7 cellular contexts compared by ENCODE assay signal in the genomic region with DNA sequence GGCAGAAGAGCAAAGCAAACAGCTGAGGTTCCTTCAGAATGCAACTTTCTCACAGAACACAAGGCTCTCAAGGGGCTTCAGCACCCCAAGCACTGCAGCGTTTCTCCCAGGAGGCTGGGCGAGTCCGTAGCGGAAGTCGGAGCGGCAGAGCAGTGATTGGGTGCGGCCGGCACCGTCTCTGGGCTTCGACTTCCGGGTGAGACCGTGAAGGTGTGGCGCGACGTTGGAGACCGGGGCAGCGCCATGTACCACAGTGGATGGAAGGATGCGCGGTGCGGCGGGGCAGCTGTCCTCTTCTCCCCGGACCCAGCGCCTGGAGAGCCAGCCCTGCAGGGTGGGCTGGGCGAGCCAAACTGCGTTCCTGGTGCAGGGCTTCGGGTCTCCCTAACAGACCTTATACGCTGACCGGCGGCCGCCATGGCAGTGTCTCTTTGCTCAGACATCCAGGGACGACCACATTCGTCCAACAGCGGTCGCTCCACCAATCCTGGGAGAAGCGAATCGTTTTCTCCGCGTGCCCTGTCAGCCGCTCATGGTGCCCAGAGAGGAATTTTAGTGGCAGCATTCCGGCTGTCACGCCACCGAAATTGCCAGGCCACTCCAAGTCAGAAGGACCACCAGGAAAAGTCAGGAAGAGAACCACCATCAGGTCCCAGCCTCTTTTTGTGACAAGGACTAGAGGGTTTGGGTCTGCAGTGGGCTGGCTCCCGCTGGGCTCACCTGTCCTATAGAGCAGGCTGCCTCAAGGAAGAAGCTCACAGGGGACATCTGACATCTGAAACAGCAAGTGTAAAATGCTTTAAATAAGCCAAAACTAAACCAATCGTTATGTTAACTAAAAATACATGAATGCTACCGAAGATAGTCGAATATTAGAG. TPM values are rescaled to one million over a fixed set of nuclear protein-coding genes. Genes with fewer than 3 reads are reported as not detected.
DNase-seq lines count a peak whose midpoint lies in the region; ATAC-seq and TF ChIP-seq lines count a peak whose summit lies in the region.

No MANE protein-coding gene starts in this region.

- H3K9me3 ChIP-seq in muscle layer of colon (ENCODE audit: low read length) = no peaks in the 10 kb centered on the region

- H3K27ac ChIP-seq in muscle layer of colon (ENCODE audit: low read depth, low read length) = peak overlapping the region; percentile 34

- peak; percentile 86 to 96 for DNase-seq in NCI-H526 (lab: John Stamatoyannopoulos, UW)
- peak; percentile 54 for DNase-seq in activated T-cell treated with anti-CD3 and anti-CD28 coated beads for 1 hour (ENCODE audit: low read depth)
- DNase-seq in epithelial cell of proximal tubule (ENCODE audit: low read depth) = no peak
- peak; percentile 84 for DNase-seq in stimulated activated CD8-positive, alpha-beta memory T cell treated with anti-CD3 and anti-CD28 coated beads, Interleukin-4, amount 100 ng/mL, for 48 hours

- peak overlapping the region; percentile 70 for H3K4me3 ChIP-seq in epithelial cell of proximal tubule (ENCODE audit: low read depth, low read length)
- peak overlapping the region; percentile 79 to 87 for H3K4me3 ChIP-seq in muscle layer of colon (ENCODE audit: low read depth in 1 of 2, low read length in 2 of 2)

- no peak for TF ChIP-seq CTCF in epithelial cell of proximal tubule (conservative IDR thresholded peaks at IDR 0.05; ENCODE audit: low read depth, low read length)

- peak; percentile 84 for TF ChIP-seq POLR2A in GM18526 (IDR thresholded peaks at IDR 0.05; ENCODE audit: extremely low read depth, insufficient read length)

- peak; percentile 100 for ATAC-seq in HG03039 (IDR thresholded peaks at IDR 0.05; ENCODE audit: unreplicated experiment)

- H3K4me1 ChIP-seq in muscle layer of colon (ENCODE audit: insufficient read depth, low read length) = peaks cover 3% of the 10 kb centered on the region

- no peaks in the 10 kb centered on the region for H3K36me3 ChIP-seq in muscle layer of colon (ENCODE audit: insufficient read depth, low read length)

- H3K9ac ChIP-seq in muscle layer of colon (ENCODE audit: low read length) = no peak overlapping the region

- no peaks in the 10 kb centered on the region for H3K27me3 ChIP-seq in muscle layer of colon (ENCODE audit: control insufficient read depth in 1 of 2, insufficient read depth in 2 of 2, low read length in 2 of 2)

RNA-seq across cellular contexts. Expression of a gene that starts 20.5 kb away (rescaled TPM):
- 0.94 TPM in 1 of 2 replicates, not detected in the other for total RNA-seq in epithelial cell of proximal tubule
